ENCODE assay signal across 8 cellular contexts in genomic region chr17:27294689-27295630, GRCh38. TPM values are rescaled to one million over a fixed set of nuclear protein-coding genes. Genes with fewer than 3 reads are reported as not detected.
A peak's percentile ranks its signal among the peaks of the same experiment; 100 is the strongest.
DNase-seq lines count a peak whose midpoint lies in the region; ATAC-seq and TF ChIP-seq lines count a peak whose summit lies in the region.

No MANE protein-coding gene starts in this region.

- peaks cover 0 to 18% of the 10 kb centered on the region in 2 donors for H3K36me3 Mint-ChIP-seq in CD4-positive, alpha-beta memory T cell
- peaks cover 16% of the 10 kb centered on the region for H3K36me3 Mint-ChIP-seq in activated CD4-positive, alpha-beta T cell treated with anti-CD3 and anti-CD28 coated beads, Interleukin-2, amount 10 ng/mL, durations not matched to agents 7 days and 5 days (ENCODE audit: low read depth)
- peaks cover 19% of the 10 kb centered on the region for H3K36me3 Mint-ChIP-seq in endothelial cell (ENCODE audit: low read depth, unreplicated experiment)

- H3K9me3 Mint-ChIP-seq in CD4-positive, alpha-beta memory T cell, result peaks cover 0 to 4% (median 0%) of the 10 kb centered on the region in 8 donors
- no peaks in the 10 kb centered on the region for H3K9me3 Mint-ChIP-seq in activated CD4-positive, alpha-beta T cell treated with anti-CD3 and anti-CD28 coated beads, Interleukin-2, amount 10 ng/mL, durations not matched to agents 7 days and 5 days
- H3K9me3 Mint-ChIP-seq in endothelial cell (ENCODE audit: unreplicated experiment), result no peaks in the 10 kb centered on the region

- no peaks in the 10 kb centered on the region for H3K9me3 ChIP-seq in CD4-positive, alpha-beta memory T cell (ENCODE audit: control insufficient read depth in 1 of 2, low read length in 2 of 2)

- CTCF ChIA-PET in CD4-positive, alpha-beta memory T cell (lab: Charles Lee; ENCODE audit: partially characterized antibody), result interaction anchor here (1.0 to 4.1 kb wide), 9 partner anchors 9 to 306 kb away, joined by 3 to 26 read pairs (median 6); no protein-coding TSS in a partner anchor
- CTCF ChIA-PET in activated CD4-positive, alpha-beta T cell treated with anti-CD3 and anti-CD28 coated beads, Interleukin-2, amount 10 ng/mL, durations not matched to agents 7 days and 5 days (lab: Charles Lee), result interaction anchor here (0.6 to 1.9 kb wide), 9 partner anchors 10 to 203 kb away, joined by 3 to 6 read pairs (median 4); no protein-coding TSS in a partner anchor

- H3K27me3 ChIP-seq in CD4-positive, alpha-beta memory T cell (ENCODE audit: insufficient read depth, low read length), result no peaks in the 10 kb centered on the region

- intact Hi-C loops in CD4-positive, alpha-beta memory T cell (cut with micrococcal nuclease), result loop anchor here (1.0 to 5.0 kb wide), 6 partner anchors 37 to 306 kb away; partner anchors contain the start of gene KSR1

- no peak for TF ChIP-seq CTCF in endothelial cell (IDR thresholded peaks at IDR 0.05; ENCODE audit: unreplicated experiment)

- H3K4me3 ChIP-seq in CD4-positive, alpha-beta memory T cell (ENCODE audit: low read length in 2 of 2), result peak overlapping the region; percentile 96 to 98

- peak; percentile 64 to 72 (median 67) for DNase-seq in CD4-positive, alpha-beta memory T cell
- DNase-seq in NCI-H510A treated with DMSO at 0.1 percent for 48 hours (lab: John Stamatoyannopoulos, UW) (peak; percentile 52), endothelial cell (ENCODE audit: low spot score) (peak; percentile 30), midbrain (lab: John Stamatoyannopoulos, UW) (peak; percentile 78), superior temporal gyrus (ENCODE audit: extremely low spot score) (peak; percentile 78)
- peak; percentile 77 for DNase-seq in activated CD4-positive, alpha-beta T cell treated with anti-CD3 and anti-CD28 coated beads, Interleukin-2, amount 10 ng/mL, durations not matched to agents 7 days and 5 days

- peak overlapping the region; percentile 88 to 100 (median 100) for H3K27ac Mint-ChIP-seq in CD4-positive, alpha-beta memory T cell
- peak overlapping the region; percentile 100 for H3K27ac Mint-ChIP-seq in activated CD4-positive, alpha-beta T cell treated with anti-CD3 and anti-CD28 coated beads, Interleukin-2, amount 10 ng/mL, durations not matched to agents 7 days and 5 days
- H3K27ac Mint-ChIP-seq in endothelial cell (ENCODE audit: unreplicated experiment), result peak overlapping the region; percentile 98

- no peaks in the 10 kb centered on the region for H3K36me3 ChIP-seq in CD4-positive, alpha-beta memory T cell (ENCODE audit: insufficient read depth, low read length)

- ATAC-seq in GM19035 (IDR thresholded peaks at IDR 0.05; ENCODE audit: unreplicated experiment) (peak; percentile 44), HG03354 (IDR thresholded peaks at IDR 0.05; ENCODE audit: poor library complexity, severe bottlenecking, unreplicated experiment) (peak; percentile 58)

- peak overlapping the region; percentile 99 for H3K27ac ChIP-seq in CD4-positive, alpha-beta memory T cell (ENCODE audit: low read depth, low read length)

- peaks cover 54% of the 10 kb centered on the region for H3K4me1 ChIP-seq in CD4-positive, alpha-beta memory T cell (ENCODE audit: insufficient read depth, low read length)

- peaks cover 32 to 63% (median 43%) of the 10 kb centered on the region in 4 donors for H3K4me1 Mint-ChIP-seq in CD4-positive, alpha-beta memory T cell
- H3K4me1 Mint-ChIP-seq in activated CD4-positive, alpha-beta T cell treated with anti-CD3 and anti-CD28 coated beads, Interleukin-2, amount 10 ng/mL, durations not matched to agents 7 days and 5 days, result peaks cover 44% of the 10 kb centered on the region
- H3K4me1 Mint-ChIP-seq in endothelial cell (ENCODE audit: unreplicated experiment), result peaks cover 30% of the 10 kb centered on the region

- POLR2A ChIA-PET in CD4-positive, alpha-beta memory T cell (lab: Charles Lee; ENCODE audit: partially characterized antibody), result interaction anchor here (0.7 to 3.4 kb wide), 26 partner anchors 10 to 513 kb away, joined by 3 to 45 read pairs (median 5); partner anchors contain the start of genes KSR1 and LGALS9
- POLR2A ChIA-PET in activated CD4-positive, alpha-beta T cell treated with anti-CD3 and anti-CD28 coated beads, Interleukin-2, amount 10 ng/mL, durations not matched to agents 7 days and 5 days (lab: Charles Lee), result interaction anchor here (0.5 to 1.2 kb wide), 6 partner anchors 28 to 168 kb away, joined by 3 to 7 read pairs (median 4); no protein-coding TSS in a partner anchor

- no peaks in the 10 kb centered on the region for H3K27me3 Mint-ChIP-seq in CD4-positive, alpha-beta memory T cell
- no peaks in the 10 kb centered on the region for H3K27me3 Mint-ChIP-seq in activated CD4-positive, alpha-beta T cell treated with anti-CD3 and anti-CD28 coated beads, Interleukin-2, amount 10 ng/mL, durations not matched to agents 7 days and 5 days
- H3K27me3 Mint-ChIP-seq in endothelial cell (ENCODE audit: unreplicated experiment), result peaks cover 9% of the 10 kb centered on the region

- H3K4me3 Mint-ChIP-seq in CD4-positive, alpha-beta memory T cell, result peak overlapping the region; percentile 93 to 100 (median 97)
- H3K4me3 Mint-ChIP-seq in activated CD4-positive, alpha-beta T cell treated with anti-CD3 and anti-CD28 coated beads, Interleukin-2, amount 10 ng/mL, durations not matched to agents 7 days and 5 days, result peak overlapping the region; percentile 91
- peak overlapping the region; percentile 100 for H3K4me3 Mint-ChIP-seq in endothelial cell (ENCODE audit: unreplicated experiment)

RNA-seq across cellular contexts. Expression of gene WSB1, which starts 1.0 kb away (rescaled TPM):
- total RNA-seq in CD4-positive, alpha-beta memory T cell, result 100 to 1,000 TPM; 122 to 130 TPM
- 100 to 1,000 TPM; 152 to 157 TPM for polyA plus RNA-seq in CD4-positive, alpha-beta memory T cell
- 100 to 1,000 TPM; 107 to 111 TPM for total RNA-seq in activated CD4-positive, alpha-beta T cell treated with anti-CD3 and anti-CD28 coated beads, Interleukin-2, amount 10 ng/mL, durations not matched to agents 7 days and 5 days
- total RNA-seq in endothelial cell (ENCODE audit: unreplicated experiment), result 443 TPM

Comparison
In these comparisons a context has a peak if more than half of its experiments do, and no peak if none do; other contexts are left out.
1. Peak in every context shown above with its lines: DNase-seq, ATAC-seq, H3K4me3 ChIP-seq and H3K27ac ChIP-seq.